31 cellular contexts compared by ENCODE assay signal in genomic region chr12:2483713-2484112, GRCh38.
"Had no signal": no experiment of that assay in that cellular context is flagged by ENCODE, and none has a peak within 500 bp of the region (broad histone marks: within the 10 kb centered on the region; RNA-seq: fewer than 3 reads in every experiment).

No MANE protein-coding gene starts in this region.

- H3K9me3 ChIP-seq: esophagus squamous epithelium, heart right ventricle, ovary, psoas muscle, right lobe of liver, suprapubic skin, transverse colon, vagina had no signal

- H3K27me3 ChIP-seq: esophagus squamous epithelium, heart right ventricle, ovary, right lobe of liver, suprapubic skin, transverse colon, vagina had no signal

- H3K36me3 ChIP-seq: esophagus squamous epithelium, ovary, right lobe of liver, suprapubic skin, transverse colon, vagina had no signal

- H3K4me1 ChIP-seq: psoas muscle, right lobe of liver, suprapubic skin, vagina had no signal

- H3K27ac ChIP-seq: esophagus squamous epithelium, ovary, psoas muscle, right lobe of liver, suprapubic skin, transverse colon, vagina had no signal

- H3K4me3 ChIP-seq: esophagus squamous epithelium, heart right ventricle, lung, ovary, psoas muscle, right lobe of liver, smooth muscle cell, suprapubic skin, transverse colon, vagina had no signal

- DNase-seq: cortex of kidney; effector memory CD8-positive, alpha-beta T cell; esophagus squamous epithelium; foreskin melanocyte; glutamatergic neuron; heart right ventricle; hippocampal formation; immature natural killer cell; islet precursor cell; kidney glomerular epithelial cell; mesenchymal stem cell; midbrain; naive thymus-derived CD8-positive, alpha-beta T cell; nephron progenitor cell; nucleus accumbens; ovary; posterior cingulate gyrus; psoas muscle; retina; stimulated activated CD4-positive, alpha-beta T cell treated with anti-CD3 and anti-CD28 coated beads, Interleukin-12 subunit alpha, Interleukin-12 subunit beta, amount 100 ng/mL, for 4 hours; stimulated activated CD4-positive, alpha-beta T cell treated with anti-CD3 and anti-CD28 coated beads, Interleukin-1b, Interleukin-23, amount 100 ng/mL, for 48 hours; stimulated activated CD4-positive, alpha-beta T cell treated with anti-CD3 and anti-CD28 coated beads, Interleukin-4, amount 100 ng/mL, for 1 hour; stimulated activated CD8-positive, alpha-beta memory T cell treated with anti-CD3 and anti-CD28 coated beads, Interleukin-4, amount 100 ng/mL, for 48 hours; stimulated activated naive CD4-positive, alpha-beta T cell; stimulated activated naive CD8-positive, alpha-beta T cell treated with anti-CD3 and anti-CD28 coated beads, Interleukin-15, amount 100 ng/mL, for 72 hours; transverse colon had no signal
